ENCODE assay signal across 19 cellular contexts in the genomic region with DNA sequence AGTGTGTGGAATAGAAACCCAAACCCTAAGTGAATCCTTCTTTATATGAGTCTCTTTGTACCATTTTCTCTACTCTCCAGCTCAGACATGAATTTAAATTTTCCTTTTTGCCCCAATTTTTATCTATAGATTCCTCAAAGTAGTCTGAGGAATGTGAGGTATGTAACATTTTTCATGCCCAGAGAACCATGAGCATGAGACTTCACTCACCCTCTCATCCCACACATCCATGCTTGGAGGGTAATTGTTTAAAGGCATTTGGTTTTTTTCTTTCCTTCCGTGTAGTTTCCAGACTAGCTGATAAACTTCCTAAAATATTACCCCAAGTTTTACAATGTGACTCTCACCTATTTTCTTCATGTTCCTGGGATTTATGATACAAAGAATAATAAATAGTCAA.
A peak's percentile ranks its signal among the peaks of the same experiment; 100 is the strongest.
DNase-seq lines count a peak whose midpoint lies in the region; ATAC-seq, FAIRE-seq and TF ChIP-seq lines count a peak whose summit lies in the region.
"Had no signal": no experiment of that assay in that cellular context is flagged by ENCODE, and none has a peak within 500 bp of the region (broad histone marks: within the 10 kb centered on the region; RNA-seq: fewer than 3 reads in every experiment).

No MANE protein-coding gene starts in this region.

- H3K56ac ChIP-seq in mesendoderm (ENCODE audit: low read length) = no peak overlapping the region

- H3K4ac ChIP-seq in mesendoderm (ENCODE audit: low read depth, low read length) = no peak overlapping the region

- no peak overlapping the region for H3K27ac ChIP-seq in mesendoderm (ENCODE audit: low read depth, low read length)
- H3K27ac ChIP-seq: SJCRH30 had no signal

- H3K4me3 ChIP-seq in choroid plexus epithelial cell (ENCODE audit: low read depth, low read length) = no peak overlapping the region
- H3K4me3 ChIP-seq in mesendoderm (ENCODE audit: low read length) = no peak overlapping the region
- H3K4me3 ChIP-seq: SJCRH30 had no signal

- peak overlapping the region; percentile 81 for H3K18ac ChIP-seq in mesendoderm (ENCODE audit: low read length)

- H4K8ac ChIP-seq in mesendoderm (ENCODE audit: low read depth, low read length) = no peak overlapping the region

- H3K4me1 ChIP-seq in mesendoderm (ENCODE audit: control insufficient read depth, low read depth, low read length) = no peaks in the 10 kb centered on the region
- H3K4me1 ChIP-seq: SJCRH30 had no signal

- FAIRE-seq in frontal cortex (lab: Jason Lieb, UNC) = no peak
- FAIRE-seq: GM12892, RCC 7860 had no signal

- no peaks in the 10 kb centered on the region for H3K36me3 ChIP-seq in mesendoderm (ENCODE audit: control insufficient read depth, insufficient read depth, low read length)
- H3K36me3 ChIP-seq: SJCRH30 had no signal

- no peak overlapping the region for H4K5ac ChIP-seq in mesendoderm (ENCODE audit: low read length)

- TF ChIP-seq CTCF in choroid plexus epithelial cell (conservative IDR thresholded peaks at IDR 0.05; ENCODE audit: low read depth, low read length) = no peak

- no peak overlapping the region for H3K9ac ChIP-seq in mesendoderm (ENCODE audit: low read length)

- ATAC-seq in GM21515 (IDR thresholded peaks at IDR 0.05; ENCODE audit: unreplicated experiment) = no peak

- no peak overlapping the region for H3K23ac ChIP-seq in mesendoderm (ENCODE audit: low read length)

- H3K79me1 ChIP-seq in mesendoderm (ENCODE audit: low read length) = no peaks in the 10 kb centered on the region

- no peak overlapping the region for H2BK5ac ChIP-seq in mesendoderm (ENCODE audit: low read length)

- H3K79me2 ChIP-seq in mesendoderm (ENCODE audit: control insufficient read depth, insufficient read depth, low read length) = no peaks in the 10 kb centered on the region

- DNase-seq in NCI-H226 (peak; percentile 60), choroid plexus epithelial cell (ENCODE audit: low read depth) (peak; percentile 52), mesendoderm (no peak), DMS153 treated with DMSO at 0.1 percent for 48 hours (lab: John Stamatoyannopoulos, UW; ENCODE audit: unreplicated experiment) (no peak), frontal cortex (ENCODE audit: low spot score in 2 of 2) (no peak)
- no peak for DNase-seq in activated CD4-positive, alpha-beta T cell treated with anti-CD3 and anti-CD28 coated beads, Interleukin-2, amount 50 U/mL, for 48 hours
- DNase-seq: CD4-positive, CD25-positive, alpha-beta regulatory T cell; DMS79; Kasumi-1; NCI-H1694 treated with DMSO at 0.1 percent for 48 hours; NCI-H2081 treated with DMSO at 0.1 percent for 48 hours; NCI-H2171 treated with DMSO at 0.1 percent for 48 hours; NCI-H446; NCI-H526; OCI-M1; SJCRH30 had no signal

- H2BK120ac ChIP-seq in mesendoderm (ENCODE audit: low read depth, low read length) = no peak overlapping the region

- no peak overlapping the region for H3K4me2 ChIP-seq in mesendoderm (ENCODE audit: low read length)

- no peak overlapping the region for H2BK15ac ChIP-seq in mesendoderm (replicated peaks; ENCODE audit: low read depth)

- WGBS in mesendoderm (ENCODE audit: extremely low coverage, insufficient coverage, low lambda C conversion rate) = no CpG with 5 or more reads among the region's 1 CpG

- no peaks in the 10 kb centered on the region for H3K27me3 ChIP-seq in mesendoderm (ENCODE audit: insufficient read depth, low read length, poor library complexity)
- H3K27me3 ChIP-seq: SJCRH30 had no signal

- H2AK5ac ChIP-seq in mesendoderm (ENCODE audit: low read length) = no peak overlapping the region

Comparison
In these comparisons a context has a peak if more than half of its experiments do, and no peak if none do; other contexts are left out.
1. DNase-seq: peak in NCI-H226 (single experiment) and choroid plexus epithelial cell (single experiment); none in mesendoderm (single experiment), DMS153 treated with DMSO at 0.1 percent for 48 hours (single experiment), activated CD4-positive, alpha-beta T cell treated with anti-CD3 and anti-CD28 coated beads, Interleukin-2, amount 50 U/mL, for 48 hours (0 of 2) and frontal cortex (0 of 2).